In genomic region chr11:118771481-118772278, GRCh38 we compare ENCODE assay signal across 11 cellular contexts. TPM values are rescaled to one million over a fixed set of nuclear protein-coding genes. Genes with fewer than 3 reads are reported as not detected.
DNase-seq lines count a peak whose midpoint lies in the region; ATAC-seq and TF ChIP-seq lines count a peak whose summit lies in the region.
"Had no signal": no experiment of that assay in that cellular context is flagged by ENCODE, and none has a peak within 500 bp of the region (broad histone marks: within the 10 kb centered on the region; RNA-seq: fewer than 3 reads in every experiment).

No MANE protein-coding gene starts in this region.

- H3K4me3 Mint-ChIP-seq in activated T-cell treated with anti-CD3 and anti-CD28 coated beads, Interleukin-2, amount 50 U/mL, for 72 hours, result peak overlapping the region in 1 of 2 donors; percentile 68
- H3K4me3 Mint-ChIP-seq in effector memory CD8-positive, alpha-beta T cell, result peak overlapping the region; percentile 61 to 68
- H3K4me3 Mint-ChIP-seq in stimulated activated memory B cell treated with anti-CD40 and anti-IgM and Interleukin-4, amounts not matched to agents 10 μg/mL and 1 μg/mL and 100 μg/mL, for 72 hours, result peak overlapping the region; percentile 36

- ATAC-seq in activated T-cell treated with anti-CD3 and anti-CD28 coated beads, Interleukin-2, amount 50 U/mL, for 72 hours (replicated peaks in 1 of 2), result no peak
- ATAC-seq in effector memory CD8-positive, alpha-beta T cell (replicated peaks), result no peak
- ATAC-seq in stimulated activated memory B cell treated with anti-CD40 and anti-IgM and Interleukin-4, amounts not matched to agents 10 μg/mL and 1 μg/mL and 100 μg/mL, for 72 hours, result no peak

- POLR2A ChIA-PET in GM10248 (lab: Yijun Ruan, JAX), result no interaction called here

- H3K9me3 Mint-ChIP-seq in activated T-cell treated with anti-CD3 and anti-CD28 coated beads, Interleukin-2, amount 50 U/mL, for 72 hours, result no peaks in the 10 kb centered on the region
- H3K9me3 Mint-ChIP-seq in effector memory CD8-positive, alpha-beta T cell, result no peaks in the 10 kb centered on the region
- H3K9me3 Mint-ChIP-seq in stimulated activated memory B cell treated with anti-CD40 and anti-IgM and Interleukin-4, amounts not matched to agents 10 μg/mL and 1 μg/mL and 100 μg/mL, for 72 hours, result no peaks in the 10 kb centered on the region

- TF ChIP-seq CTCF in GM10248 (IDR thresholded peaks at IDR 0.05; ENCODE audit: control extremely low read depth, extremely low read depth, low read depth, missing control alignments), result no peak

- H3K27ac Mint-ChIP-seq in activated T-cell treated with anti-CD3 and anti-CD28 coated beads, Interleukin-2, amount 50 U/mL, for 72 hours, result peak overlapping the region; percentile 86
- peak overlapping the region; percentile 84 to 87 for H3K27ac Mint-ChIP-seq in effector memory CD8-positive, alpha-beta T cell
- peak overlapping the region; percentile 59 for H3K27ac Mint-ChIP-seq in stimulated activated memory B cell treated with anti-CD40 and anti-IgM and Interleukin-4, amounts not matched to agents 10 μg/mL and 1 μg/mL and 100 μg/mL, for 72 hours

- peaks cover 17 to 57% of the 10 kb centered on the region in 2 donors for H3K36me3 Mint-ChIP-seq in activated T-cell treated with anti-CD3 and anti-CD28 coated beads, Interleukin-2, amount 50 U/mL, for 72 hours (ENCODE audit: insufficient read depth in 2 of 2)
- H3K36me3 Mint-ChIP-seq in effector memory CD8-positive, alpha-beta T cell (ENCODE audit: insufficient read depth), result peaks cover 96% of the 10 kb centered on the region
- H3K36me3 Mint-ChIP-seq in stimulated activated memory B cell treated with anti-CD40 and anti-IgM and Interleukin-4, amounts not matched to agents 10 μg/mL and 1 μg/mL and 100 μg/mL, for 72 hours, result peaks cover 51% of the 10 kb centered on the region

- CTCF ChIA-PET in GM10248 (lab: Yijun Ruan, JAX), result interaction anchor here (1.0 to 2.0 kb wide), 6 partner anchors 9 to 82 kb away, joined by 3 to 9 read pairs (median 6); partner anchors contain the start of gene DDX6

- no peaks in the 10 kb centered on the region for H3K27me3 Mint-ChIP-seq in activated T-cell treated with anti-CD3 and anti-CD28 coated beads, Interleukin-2, amount 50 U/mL, for 72 hours (ENCODE audit: low read depth)
- H3K27me3 Mint-ChIP-seq in effector memory CD8-positive, alpha-beta T cell, result no peaks in the 10 kb centered on the region
- no peaks in the 10 kb centered on the region for H3K27me3 Mint-ChIP-seq in stimulated activated memory B cell treated with anti-CD40 and anti-IgM and Interleukin-4, amounts not matched to agents 10 μg/mL and 1 μg/mL and 100 μg/mL, for 72 hours

- DNase-seq in activated T-cell treated with anti-CD3 and anti-CD28 coated beads, Interleukin-2, amount 50 U/mL, for 72 hours, result no peak
- DNase-seq in activated T-cell treated with anti-CD3 and anti-CD28 coated beads for 4 hours (no peak), SKM-1 treated with dmso at 0.1 percent for 144 hours (lab: John Stamatoyannopoulos, UW; ENCODE audit: unreplicated experiment) (peak; percentile 76), LoVo (ENCODE audit: low spot score) (no peak), epidermal melanocyte (ENCODE audit: insufficient read length, low spot score) (no peak), GM10248 (ENCODE audit: extremely low spot score) (no peak)
- DNase-seq in effector memory CD8-positive, alpha-beta T cell, result no peak
- DNase-seq: glutamatergic neuron, MG63, NCI-H82 had no signal

- H3K4me1 Mint-ChIP-seq in activated T-cell treated with anti-CD3 and anti-CD28 coated beads, Interleukin-2, amount 50 U/mL, for 72 hours (ENCODE audit: low read depth), result peaks cover 78% of the 10 kb centered on the region
- H3K4me1 Mint-ChIP-seq in effector memory CD8-positive, alpha-beta T cell (ENCODE audit: low read depth in 2 of 2), result peaks cover 50 to 81% of the 10 kb centered on the region in 2 donors
- H3K4me1 Mint-ChIP-seq in stimulated activated memory B cell treated with anti-CD40 and anti-IgM and Interleukin-4, amounts not matched to agents 10 μg/mL and 1 μg/mL and 100 μg/mL, for 72 hours, result peaks cover 75% of the 10 kb centered on the region

RNA-seq across cellular contexts. Expression of gene DDX6, which starts 19.3 kb away (rescaled TPM):
- total RNA-seq in activated T-cell treated with anti-CD3 and anti-CD28 coated beads, Interleukin-2, amount 50 U/mL, for 72 hours, result 100 to 1,000 TPM; 239 to 256 TPM
